In genomic region chr15:83714888-83715287, GRCh38 we compare ENCODE assay signal across 25 cellular contexts.
"Had no signal": no experiment of that assay in that cellular context is flagged by ENCODE, and none has a peak within 500 bp of the region (broad histone marks: within the 10 kb centered on the region; RNA-seq: fewer than 3 reads in every experiment).

No MANE protein-coding gene starts in this region.

- H2AFZ ChIP-seq: parathyroid adenoma had no signal

- H3K9ac ChIP-seq: parathyroid adenoma had no signal

- H3K27ac Mint-ChIP-seq: activated CD4-positive, alpha-beta T cell treated with anti-CD3 and anti-CD28 coated beads for 36 hours; activated naive CD4-positive, alpha-beta T cell treated with anti-CD3 and anti-CD28 coated beads, Interleukin-2, amount 50 U/mL, for 72 hours; activated T-cell treated with anti-CD3 and anti-CD28 coated beads, Interleukin-2, amount 50 U/mL, for 24 hours; activated T-helper 17 cell treated with anti-CD3 and anti-CD28 coated beads, Interleukin-2, amount 50 U/mL, for 72 hours; endodermal cell; natural killer cell treated with Interleukin-12 subunit alpha and Interleukin-12 subunit beta and Interleukin-15 and Interleukin-18, amount 100 ng/mL, for 72 hours; type B pancreatic cell; WTC11 had no signal

- DNase-seq: activated CD4-positive, alpha-beta T cell treated with anti-CD3 and anti-CD28 coated beads for 36 hours; activated CD4-positive, alpha-beta T cell treated with anti-CD3 and anti-CD28 coated beads, Interleukin-2, amount 50 U/mL, for 4 hours; activated CD8-positive, alpha-beta memory T cell treated with anti-CD3 and anti-CD28 coated beads for 24 hours; activated CD8-positive, alpha-beta memory T cell treated with anti-CD3 and anti-CD28 coated beads, Interleukin-2, amount 50 U/mL, for 4 hours; activated T-cell treated with anti-CD3 and anti-CD28 coated beads, Interleukin-2, amount 50 U/mL, for 24 hours; endodermal cell; hippocampal formation; kidney glomerular epithelial cell; left lung; right lobe of liver; stimulated activated CD4-positive, alpha-beta T cell treated with anti-CD3 and anti-CD28 coated beads, Interleukin-4, amount 100 ng/mL, for 1 hour; stimulated activated naive CD4-positive, alpha-beta T cell; T1000 had no signal

- H3K36me3 Mint-ChIP-seq: activated naive CD4-positive, alpha-beta T cell treated with anti-CD3 and anti-CD28 coated beads, Interleukin-2, amount 50 U/mL, for 72 hours; natural killer cell treated with Interleukin-12 subunit alpha and Interleukin-12 subunit beta and Interleukin-15 and Interleukin-18, amount 100 ng/mL, for 72 hours; type B pancreatic cell; WTC11 had no signal

- H3K4me1 ChIP-seq: breast epithelium, left lung, parathyroid adenoma, right lobe of liver had no signal

- H3K36me3 ChIP-seq: breast epithelium, left lung, right lobe of liver, thoracic aorta, vagina had no signal

- H3K27ac ChIP-seq: breast epithelium, coronary artery, epithelial cell of prostate, left lung, parathyroid adenoma, right lobe of liver, vagina had no signal

- H3K4me3 Mint-ChIP-seq: activated CD4-positive, alpha-beta T cell treated with anti-CD3 and anti-CD28 coated beads for 36 hours; activated T-cell treated with anti-CD3 and anti-CD28 coated beads, Interleukin-2, amount 50 U/mL, for 24 hours; activated T-helper 17 cell treated with anti-CD3 and anti-CD28 coated beads, Interleukin-2, amount 50 U/mL, for 72 hours; endodermal cell; natural killer cell treated with Interleukin-12 subunit alpha and Interleukin-12 subunit beta and Interleukin-15 and Interleukin-18, amount 100 ng/mL, for 72 hours; type B pancreatic cell; WTC11 had no signal

- H3K4me3 ChIP-seq: breast epithelium, coronary artery, left lung, right lobe of liver, thoracic aorta, vagina had no signal

- H3K79me2 ChIP-seq: parathyroid adenoma had no signal

- H3K4me1 Mint-ChIP-seq: activated CD4-positive, alpha-beta T cell treated with anti-CD3 and anti-CD28 coated beads for 36 hours; activated T-helper 17 cell treated with anti-CD3 and anti-CD28 coated beads, Interleukin-2, amount 50 U/mL, for 72 hours; endodermal cell; WTC11 had no signal

- ATAC-seq: activated CD4-positive, alpha-beta T cell treated with anti-CD3 and anti-CD28 coated beads for 36 hours; activated naive CD4-positive, alpha-beta T cell treated with anti-CD3 and anti-CD28 coated beads, Interleukin-2, amount 50 U/mL, for 72 hours; activated T-helper 17 cell treated with anti-CD3 and anti-CD28 coated beads, Interleukin-2, amount 50 U/mL, for 72 hours; left lung; natural killer cell treated with Interleukin-12 subunit alpha and Interleukin-12 subunit beta and Interleukin-15 and Interleukin-18, amount 100 ng/mL, for 72 hours; right lobe of liver; WTC11 had no signal

- FAIRE-seq: astrocyte had no signal

- H3K9me3 ChIP-seq: breast epithelium, left lung, right lobe of liver, thoracic aorta, vagina had no signal

- H3K27me3 ChIP-seq: breast epithelium, left lung, right lobe of liver, vagina had no signal

- H3K9me3 Mint-ChIP-seq: activated naive CD4-positive, alpha-beta T cell treated with anti-CD3 and anti-CD28 coated beads, Interleukin-2, amount 50 U/mL, for 72 hours; activated T-cell treated with anti-CD3 and anti-CD28 coated beads, Interleukin-2, amount 50 U/mL, for 24 hours; activated T-helper 17 cell treated with anti-CD3 and anti-CD28 coated beads, Interleukin-2, amount 50 U/mL, for 72 hours; endodermal cell; natural killer cell treated with Interleukin-12 subunit alpha and Interleukin-12 subunit beta and Interleukin-15 and Interleukin-18, amount 100 ng/mL, for 72 hours; type B pancreatic cell; WTC11 had no signal
